Comparison of ENCODE assay signal across 1 cellular context in the genomic region with DNA sequence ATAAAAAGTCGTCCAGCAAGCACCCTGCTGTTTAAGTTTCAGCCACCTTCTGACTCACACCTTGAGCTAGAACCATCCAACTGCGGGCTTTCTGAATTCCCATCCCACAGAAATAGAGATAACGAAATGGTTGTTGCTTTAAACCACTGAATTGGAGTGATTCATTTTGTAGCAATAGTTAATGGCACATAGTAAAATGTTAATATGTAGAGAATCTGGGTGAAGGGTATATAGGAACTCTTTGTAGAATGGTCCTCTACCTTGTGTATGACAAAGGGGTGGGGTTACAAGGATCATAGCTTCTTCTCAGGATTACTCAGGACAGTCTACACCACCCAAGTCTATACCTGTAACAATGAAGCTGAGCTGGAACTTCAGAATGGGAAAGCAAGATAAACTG.
TF ChIP-seq lines count a peak whose summit lies in the region.

No MANE protein-coding gene starts in this region.

TF ChIP-seq in HCT116, 20 proteins besides CTCF, POLR2A, EP300 and RAD21:
- TF ChIP-seq ZFX (IDR thresholded peaks at IDR 0.05) (no peak), POLR2AphosphoS5 (IDR thresholded peaks at IDR 0.05; ENCODE audit: low read depth, low read length) (no peak), JUND (IDR thresholded peaks at IDR 0.05) (no peak)
TF ChIP-seq in HCT116: peak in this region for 0.
